Comparison of ENCODE assay signal across 1 cellular context in the genomic region with DNA sequence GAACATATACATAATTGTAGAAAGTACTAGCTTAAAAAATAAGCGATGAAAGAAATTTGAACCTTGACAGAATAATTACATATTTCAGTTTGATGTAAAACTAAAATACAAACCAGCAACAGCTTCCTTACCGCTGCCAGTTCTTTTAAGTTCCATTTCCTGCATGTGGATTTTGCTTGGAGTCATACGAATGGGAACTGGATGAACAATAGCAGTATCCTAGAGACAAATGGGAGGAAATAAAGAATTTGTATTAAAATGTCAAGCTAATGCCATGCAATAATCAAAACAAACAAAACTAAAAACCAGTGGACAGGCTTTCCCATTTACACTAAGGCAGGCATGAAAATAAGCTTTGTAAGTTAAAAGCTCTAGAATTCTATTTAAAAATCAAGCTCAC.
TF ChIP-seq lines count a peak whose summit lies in the region.

No MANE protein-coding gene starts in this region.

TF ChIP-seq in K562, 482 proteins besides CTCF, POLR2A, EP300 and RAD21 (continued from another document):
- TF ChIP-seq GTF3C2 (IDR thresholded peaks at IDR 0.05; ENCODE audit: borderline replicate concordance, extremely low read depth, insufficient read length) (no peak), RBM17 (IDR thresholded peaks at IDR 0.05; ENCODE audit: borderline replicate concordance, low read depth, low read length) (no peak), HDAC3 (IDR thresholded peaks at IDR 0.05; ENCODE audit: borderline replicate concordance, partially characterized antibody) (no peak), TCFL5 (CRISPR knock-in tag; conservative IDR thresholded peaks at IDR 0.05) (no peak)
